In the genomic region with DNA sequence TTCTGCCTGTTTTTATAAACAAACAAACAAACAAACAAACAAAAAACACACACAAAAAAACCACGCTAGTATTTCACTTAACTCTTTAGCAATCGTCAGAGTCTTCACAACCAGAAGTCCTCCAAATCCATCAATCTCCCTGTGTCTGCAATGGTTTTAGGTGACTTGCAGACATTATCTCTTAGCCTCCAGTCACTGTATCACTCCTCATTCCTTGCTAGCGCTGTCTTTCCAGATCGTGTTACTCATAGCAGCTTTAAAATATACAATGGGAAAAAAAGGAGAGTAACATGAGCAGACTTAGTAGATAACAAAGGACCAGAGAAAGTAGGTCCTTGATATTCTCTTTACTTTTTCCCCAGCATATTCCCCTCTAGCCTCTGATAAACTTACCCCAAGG, we compare ENCODE assay signal across 29 cellular contexts.
"Had no signal": no experiment of that assay in that cellular context is flagged by ENCODE, and none has a peak within 500 bp of the region (broad histone marks: within the 10 kb centered on the region; RNA-seq: fewer than 3 reads in every experiment).

No MANE protein-coding gene starts in this region.

- H3K9me3 ChIP-seq: psoas muscle, testis had no signal

- H3K4me1 ChIP-seq: esophagus squamous epithelium, heart right ventricle, psoas muscle, sigmoid colon, stomach, testis, tibial artery had no signal

- H3K27me3 ChIP-seq: esophagus squamous epithelium, heart right ventricle, sigmoid colon, stomach, testis, tibial artery had no signal

- H3K4me1 Mint-ChIP-seq: immature natural killer cell; mesothelial cell of epicardium; naive B cell; stimulated activated effector memory CD8-positive, alpha-beta T cell treated with anti-CD3 and anti-CD28 coated beads, Interleukin-12 subunit alpha, Interleukin-12 subunit beta, amount 100 ng/mL, for 72 hours had no signal

- H3K27ac ChIP-seq: coronary artery, esophagus squamous epithelium, heart right ventricle, psoas muscle, sigmoid colon, stomach, testis, tibial artery had no signal

- FAIRE-seq: endometrium, keratinocyte had no signal

- H3K36me3 Mint-ChIP-seq: stimulated activated effector memory CD8-positive, alpha-beta T cell treated with anti-CD3 and anti-CD28 coated beads, Interleukin-12 subunit alpha, Interleukin-12 subunit beta, amount 100 ng/mL, for 72 hours; type B pancreatic cell had no signal

- H3K36me3 ChIP-seq: esophagus squamous epithelium, heart right ventricle, sigmoid colon, stomach, tibial artery had no signal

- DNase-seq: effector memory CD8-positive, alpha-beta T cell; erythroblast; esophagus squamous epithelium; foreskin melanocyte; glutamatergic neuron; heart right ventricle; hippocampal formation; immature natural killer cell; mesenchymal stem cell; mucosa of descending colon; naive B cell; nucleus accumbens; psoas muscle; right cardiac atrium; sigmoid colon; stimulated activated CD4-positive, alpha-beta T cell treated with anti-CD3 and anti-CD28 coated beads, Interleukin-2, amount 100 ng/mL, for 24 hours; stimulated activated CD4-positive, alpha-beta T cell treated with anti-CD3 and anti-CD28 coated beads, Interleukin-4, amount 100 ng/mL, for 24 hours; stimulated activated naive CD4-positive, alpha-beta T cell treated with Interleukin-2 at 50 U/mL for 16 hours; stomach; testis; tibial artery had no signal

- H3K4me3 Mint-ChIP-seq: effector memory CD8-positive, alpha-beta T cell; immature natural killer cell; mesothelial cell of epicardium; naive B cell; natural killer cell treated with Interleukin-12 subunit alpha and Interleukin-12 subunit beta and Interleukin-15 and Interleukin-18, amount 100 ng/mL, for 72 hours; stimulated activated effector memory CD8-positive, alpha-beta T cell treated with anti-CD3 and anti-CD28 coated beads, Interleukin-12 subunit alpha, Interleukin-12 subunit beta, amount 100 ng/mL, for 72 hours; type B pancreatic cell had no signal

- H3K27me3 Mint-ChIP-seq: type B pancreatic cell had no signal

- H3K9me3 Mint-ChIP-seq: effector memory CD8-positive, alpha-beta T cell had no signal

- ATAC-seq: effector memory CD8-positive, alpha-beta T cell; heart right ventricle; left lobe of liver; mucosa of descending colon; natural killer cell treated with Interleukin-12 subunit alpha and Interleukin-12 subunit beta and Interleukin-15 and Interleukin-18, amount 100 ng/mL, for 72 hours; psoas muscle; right cardiac atrium; stimulated activated effector memory CD8-positive, alpha-beta T cell treated with anti-CD3 and anti-CD28 coated beads, Interleukin-12 subunit alpha, Interleukin-12 subunit beta, amount 100 ng/mL, for 72 hours had no signal

- H3K27ac Mint-ChIP-seq: effector memory CD8-positive, alpha-beta T cell; immature natural killer cell; mesothelial cell of epicardium; natural killer cell treated with Interleukin-12 subunit alpha and Interleukin-12 subunit beta and Interleukin-15 and Interleukin-18, amount 100 ng/mL, for 72 hours; stimulated activated effector memory CD8-positive, alpha-beta T cell treated with anti-CD3 and anti-CD28 coated beads, Interleukin-12 subunit alpha, Interleukin-12 subunit beta, amount 100 ng/mL, for 72 hours; type B pancreatic cell had no signal

- H3K4me3 ChIP-seq: coronary artery, esophagus squamous epithelium, heart right ventricle, mucosa of descending colon, psoas muscle, sigmoid colon, stomach, testis, tibial artery had no signal
